Comparison of ENCODE assay signal across 13 cellular contexts in genomic region chr5:124289122-124289521, GRCh38.
DNase-seq lines count a peak whose midpoint lies in the region; ATAC-seq and TF ChIP-seq lines count a peak whose summit lies in the region.
"Had no signal": no experiment of that assay in that cellular context is flagged by ENCODE, and none has a peak within 500 bp of the region (broad histone marks: within the 10 kb centered on the region; RNA-seq: fewer than 3 reads in every experiment).

No MANE protein-coding gene starts in this region.

- peak overlapping the region in 2 of 3 experiments; percentile 50 to 75 for H3K27ac Mint-ChIP-seq in nephron
- H3K27ac Mint-ChIP-seq: B cell had no signal

- no peak for TF ChIP-seq EP300 in esophagus muscularis mucosa (IDR thresholded peaks at IDR 0.05)

- ATAC-seq in HG03196 (IDR thresholded peaks at IDR 0.05; ENCODE audit: unreplicated experiment): no peak
- ATAC-seq in GM18505 (IDR thresholded peaks at IDR 0.05; ENCODE audit: unreplicated experiment): no peak

- no peaks in the 10 kb centered on the region for H3K9me3 ChIP-seq in esophagus muscularis mucosa
- H3K9me3 ChIP-seq: SJCRH30 had no signal

- H3K27me3 ChIP-seq in esophagus muscularis mucosa: no peaks in the 10 kb centered on the region
- H3K27me3 ChIP-seq: SJCRH30 had no signal

- no peak for TF ChIP-seq CTCF in esophagus muscularis mucosa (IDR thresholded peaks at IDR 0.05)
- TF ChIP-seq CTCF in nephron (IDR thresholded peaks at IDR 0.05; ENCODE audit: unreplicated experiment in 3 of 3): no peak

- H3K27ac ChIP-seq in esophagus muscularis mucosa (replicated peaks in 1 of 4): peak overlapping the region in 3 of 4 donors; percentile 27 to 45 (median 36)
- H3K27ac ChIP-seq: SJCRH30 had no signal

- no peak overlapping the region for H3K4me3 ChIP-seq in esophagus muscularis mucosa
- H3K4me3 ChIP-seq: SJCRH30, skin epidermis had no signal

- peaks cover 22% of the 10 kb centered on the region for H3K4me1 Mint-ChIP-seq in nephron
- H3K4me1 Mint-ChIP-seq: B cell had no signal

- DNase-seq in C1 segment of cervical spinal cord (lab: John Stamatoyannopoulos, UW): peak in 11 of 14 donors; percentile 25 to 84 (median 64)
- peak; percentile 69 for DNase-seq in NCI-H1694 (lab: John Stamatoyannopoulos, UW)
- no peak for DNase-seq in esophagus muscularis mucosa (ENCODE audit: extremely low spot score)
- DNase-seq in NCI-H1048 (lab: John Stamatoyannopoulos, UW): no peak
- DNase-seq in ureter (ENCODE audit: low spot score): no peak
- DNase-seq: activated T-cell treated with anti-CD3 and anti-CD28 coated beads, Interleukin-2, amount 50 U/mL, for 48 hours; NCI-H226 had no signal

- intact Hi-C loops in esophagus muscularis mucosa (cut with DNase I): no loop called here

- no peaks in the 10 kb centered on the region for H3K36me3 ChIP-seq in esophagus muscularis mucosa
- H3K36me3 ChIP-seq: SJCRH30 had no signal

- peaks cover 12 to 35% (median 29%) of the 10 kb centered on the region in 4 donors for H3K4me1 ChIP-seq in esophagus muscularis mucosa

- no peak for TF ChIP-seq POLR2A in esophagus muscularis mucosa (IDR thresholded peaks at IDR 0.05; ENCODE audit: low read depth)
- TF ChIP-seq POLR2A in GM18505 (IDR thresholded peaks at IDR 0.05; ENCODE audit: borderline replicate concordance, extremely low read depth, insufficient read depth, insufficient read length): no peak

- 50% methylated on average over 4 of the region's 4 CpGs for WGBS in esophagus muscularis mucosa

- no peaks in the 10 kb centered on the region for H3K9me3 Mint-ChIP-seq in nephron

- H3K4me3 Mint-ChIP-seq in nephron: no peak overlapping the region
- H3K4me3 Mint-ChIP-seq: B cell had no signal

- H3K36me3 Mint-ChIP-seq in nephron (ENCODE audit: low read depth): no peaks in the 10 kb centered on the region

- H3K27me3 Mint-ChIP-seq in nephron (ENCODE audit: low read depth): no peaks in the 10 kb centered on the region
- H3K27me3 Mint-ChIP-seq: B cell had no signal

Comparison
In these comparisons a context has a peak if more than half of its experiments do, and no peak if none do; other contexts are left out.
1. DNase-seq: peak in C1 segment of cervical spinal cord (11 of 14) and NCI-H1694 (single experiment); none in esophagus muscularis mucosa (single experiment), NCI-H1048 (single experiment) and ureter (single experiment).